Comparison of ENCODE assay signal across 8 cellular contexts in the genomic region with DNA sequence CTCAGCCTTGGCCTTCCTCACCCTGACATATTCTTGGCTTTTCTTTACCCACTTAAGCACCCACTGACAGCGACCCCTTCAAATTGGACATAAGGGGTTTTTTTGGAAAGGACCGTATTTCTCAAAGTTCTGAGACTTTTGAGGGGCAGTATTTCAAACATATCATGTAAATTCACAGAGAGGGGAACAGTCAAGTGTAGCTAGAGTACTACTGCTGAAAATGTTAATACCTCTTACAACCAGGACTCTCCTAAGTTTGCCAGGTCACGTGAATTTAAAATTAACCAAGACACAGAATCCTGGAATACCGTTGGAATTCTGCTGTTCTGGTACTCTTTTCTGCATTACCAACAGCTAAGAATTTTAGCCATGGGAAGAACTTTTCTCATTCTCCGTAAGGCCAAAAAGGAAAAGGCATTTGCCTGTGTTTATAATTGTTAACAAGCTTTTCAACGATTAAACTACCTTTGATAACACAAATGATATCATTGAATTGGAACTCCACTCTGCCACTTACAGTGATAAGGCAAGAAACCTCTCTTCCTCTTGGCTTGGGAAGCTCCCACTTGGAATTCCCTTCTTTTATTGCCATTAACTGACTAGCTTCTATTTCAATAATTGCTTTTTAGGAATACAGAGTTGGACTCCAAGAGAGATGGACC. TPM values are rescaled to one million over a fixed set of nuclear protein-coding genes. Genes with fewer than 3 reads are reported as not detected.
DNase-seq lines count a peak whose midpoint lies in the region; ATAC-seq and TF ChIP-seq lines count a peak whose summit lies in the region.

No MANE protein-coding gene starts in this region.

- H3K9ac ChIP-seq in Karpas-422 (ENCODE audit: low read length), result peak overlapping the region; percentile 83
- H3K9ac ChIP-seq in duodenal mucosa (ENCODE audit: low read depth in 1 of 2, low read length in 2 of 2), result peak overlapping the region; percentile 88 to 89

- H3K4me1 ChIP-seq in CD4-positive, alpha-beta memory T cell (ENCODE audit: insufficient read depth, low read length), result peaks cover 23% of the 10 kb centered on the region
- H3K4me1 ChIP-seq in Karpas-422 (ENCODE audit: low read length) (peaks cover 41% of the 10 kb centered on the region), duodenal mucosa (ENCODE audit: control insufficient read depth in 1 of 2, insufficient read depth in 2 of 2, low read length in 2 of 2) (peaks cover 14 to 17% of the 10 kb centered on the region in 2 donors)

- peak overlapping the region; percentile 87 for H3K4me2 ChIP-seq in Karpas-422 (ENCODE audit: low read depth, low read length, poor library complexity, severe bottlenecking)

- no peaks in the 10 kb centered on the region for H3K27me3 Mint-ChIP-seq in CD4-positive, alpha-beta memory T cell
- no peaks in the 10 kb centered on the region for H3K27me3 Mint-ChIP-seq in neural crest cell (ENCODE audit: low read depth)

- CTCF ChIA-PET in CD4-positive, alpha-beta memory T cell (lab: Charles Lee; ENCODE audit: partially characterized antibody), result interaction anchor here (0.9 to 1.1 kb wide), 2 partner anchors 8 to 79 kb away, joined by 3 read pairs; no protein-coding TSS in a partner anchor

- peaks cover 15 to 31% (median 18%) of the 10 kb centered on the region in 4 donors for H3K4me1 Mint-ChIP-seq in CD4-positive, alpha-beta memory T cell
- peaks cover 22% of the 10 kb centered on the region for H3K4me1 Mint-ChIP-seq in neural crest cell

- H3K9me2 ChIP-seq in Karpas-422 (replicated peaks; ENCODE audit: insufficient read depth, low read length), result no peaks in the 10 kb centered on the region

- no peaks in the 10 kb centered on the region for H3K9me3 ChIP-seq in CD4-positive, alpha-beta memory T cell (ENCODE audit: control insufficient read depth in 1 of 2, low read length in 2 of 2)
- H3K9me3 ChIP-seq in Karpas-422 (ENCODE audit: low read length), result no peaks in the 10 kb centered on the region
- no peaks in the 10 kb centered on the region for H3K9me3 ChIP-seq in duodenal mucosa (ENCODE audit: control insufficient read depth in 1 of 2, low read length in 2 of 2)

- no peaks in the 10 kb centered on the region for H3K27me3 ChIP-seq in CD4-positive, alpha-beta memory T cell (ENCODE audit: insufficient read depth, low read length)
- no peaks in the 10 kb centered on the region for H3K27me3 ChIP-seq in Karpas-422 (ENCODE audit: low read length)
- H3K27me3 ChIP-seq in duodenal mucosa (ENCODE audit: control insufficient read depth in 1 of 2, insufficient read depth in 2 of 2, low read length in 2 of 2), result no peaks in the 10 kb centered on the region

- H2AFZ ChIP-seq in Karpas-422 (ENCODE audit: low read length), result peak overlapping the region; percentile 92

- H3K27ac Mint-ChIP-seq in CD4-positive, alpha-beta memory T cell, result peak overlapping the region; percentile 90 to 100 (median 94)
- H3K27ac Mint-ChIP-seq in neural crest cell (ENCODE audit: unreplicated experiment), result peak overlapping the region; percentile 88

- intact Hi-C loops in CD4-positive, alpha-beta memory T cell (cut with micrococcal nuclease), result no loop called here

- TF ChIP-seq CTCF in neural crest cell (conservative IDR thresholded peaks at IDR 0.05) (no peak), GM10266 (IDR thresholded peaks at IDR 0.05; ENCODE audit: control insufficient read depth, insufficient read depth, low read depth, missing control alignments) (no peak)

- H3K4me3 ChIP-seq in CD4-positive, alpha-beta memory T cell (ENCODE audit: low read length in 2 of 2), result peak overlapping the region; percentile 66 to 85
- peak overlapping the region; percentile 84 for H3K4me3 ChIP-seq in Karpas-422 (ENCODE audit: low read length)
- H3K4me3 ChIP-seq in duodenal mucosa (ENCODE audit: low read depth in 1 of 2, low read length in 2 of 2), result peak overlapping the region; percentile 82 to 91

- POLR2A ChIA-PET in CD4-positive, alpha-beta memory T cell (lab: Charles Lee; ENCODE audit: partially characterized antibody), result no interaction called here

- peaks cover 9 to 14% of the 10 kb centered on the region in 2 donors for H3K36me3 Mint-ChIP-seq in CD4-positive, alpha-beta memory T cell
- peaks cover 6% of the 10 kb centered on the region for H3K36me3 Mint-ChIP-seq in neural crest cell (ENCODE audit: low read depth)

- H3K36me3 ChIP-seq in CD4-positive, alpha-beta memory T cell (ENCODE audit: insufficient read depth, low read length), result no peaks in the 10 kb centered on the region
- H3K36me3 ChIP-seq in Karpas-422 (ENCODE audit: insufficient read depth, low read length), result peaks cover 30% of the 10 kb centered on the region
- H3K36me3 ChIP-seq in duodenal mucosa (ENCODE audit: control insufficient read depth in 1 of 2, insufficient read depth in 2 of 2, low read length in 2 of 2), result no peaks in the 10 kb centered on the region

- H3K9me3 Mint-ChIP-seq in CD4-positive, alpha-beta memory T cell, result peaks cover 0 to 2% (median 0%) of the 10 kb centered on the region in 8 donors
- H3K9me3 Mint-ChIP-seq in neural crest cell, result no peaks in the 10 kb centered on the region

- H4K20me1 ChIP-seq in Karpas-422 (ENCODE audit: insufficient read depth, low read depth, low read length), result no peaks in the 10 kb centered on the region

- ATAC-seq in HG03571 (IDR thresholded peaks at IDR 0.05; ENCODE audit: unreplicated experiment) (no peak), HG03457 (IDR thresholded peaks at IDR 0.05; ENCODE audit: unreplicated experiment) (no peak)

- H3K79me2 ChIP-seq in Karpas-422 (ENCODE audit: low read length), result peaks cover 39% of the 10 kb centered on the region

- peak overlapping the region; percentile 85 to 99 (median 97) for H3K4me3 Mint-ChIP-seq in CD4-positive, alpha-beta memory T cell
- H3K4me3 Mint-ChIP-seq in neural crest cell, result peak overlapping the region; percentile 88

- peak overlapping the region; percentile 93 for H3K27ac ChIP-seq in CD4-positive, alpha-beta memory T cell (ENCODE audit: low read depth, low read length)
- H3K27ac ChIP-seq in Karpas-422 (ENCODE audit: low read length), result peak overlapping the region; percentile 87
- H3K27ac ChIP-seq in duodenal mucosa (ENCODE audit: low read depth, low read length), result peak overlapping the region; percentile 99

- no peak for DNase-seq in CD4-positive, alpha-beta memory T cell
- DNase-seq in Karpas-422 (no peak), neural crest cell (ENCODE audit: low read depth, low spot score) (no peak), GM10266 (ENCODE audit: extremely low spot score) (no peak), NCI-H1930 (lab: John Stamatoyannopoulos, UW) (no peak)

RNA-seq across cellular contexts. Expression of a gene that starts 0.6 kb away (rescaled TPM):
- 1 to 10 TPM; 9.3 to 9.6 TPM for total RNA-seq in CD4-positive, alpha-beta memory T cell
- 10 to 100 TPM; 12.3 to 16.6 TPM for polyA plus RNA-seq in CD4-positive, alpha-beta memory T cell
- 71.5 and 134 TPM in 2 replicates for total RNA-seq in Karpas-422 (2014; rRNA removed; shearing (Covaris generic); ENCODE audit: low replicate concordance)
- total RNA-seq in neural crest cell, result 15.7 and 16.8 TPM in 2 replicates
